In the genomic region with DNA sequence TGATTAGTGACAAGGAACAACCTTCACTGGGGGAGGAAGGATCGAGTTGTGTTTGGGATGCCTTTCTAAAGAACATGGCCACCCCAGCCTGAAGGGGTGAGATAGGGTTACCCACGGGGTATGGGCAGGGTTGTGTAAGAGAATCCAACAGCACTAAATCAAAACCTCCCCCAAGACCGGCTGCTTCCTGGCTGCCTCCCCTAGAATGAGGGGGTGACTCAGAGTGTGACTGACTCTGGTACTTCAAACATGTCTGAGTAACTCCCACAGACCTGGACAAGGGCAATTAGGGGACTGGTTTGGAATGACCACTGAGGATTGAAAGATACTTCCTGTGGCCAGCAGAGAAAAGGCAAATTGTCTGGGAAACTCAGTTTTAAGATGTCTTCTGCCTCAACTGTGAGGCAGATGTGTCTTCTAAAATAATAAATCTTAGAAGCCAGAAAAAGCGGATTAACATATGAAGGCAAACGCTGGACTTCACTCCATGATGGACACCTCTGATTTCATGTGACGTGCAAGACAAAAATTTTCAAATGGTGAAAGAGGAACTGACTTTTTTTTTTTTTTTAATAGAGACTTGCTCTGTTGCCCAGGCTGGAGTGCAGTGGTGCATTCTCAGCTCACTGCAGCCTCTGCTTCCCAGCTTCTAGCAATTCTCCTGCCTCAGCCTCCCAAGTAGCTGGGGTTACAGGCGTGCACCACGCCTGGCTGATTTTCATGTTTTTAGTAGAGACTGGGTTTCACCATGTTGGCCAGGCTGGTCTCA, we compare ENCODE assay signal across 10 cellular contexts. TPM values are rescaled to one million over a fixed set of nuclear protein-coding genes. Genes with fewer than 3 reads are reported as not detected.
DNase-seq lines count a peak whose midpoint lies in the region; ATAC-seq, FAIRE-seq and TF ChIP-seq lines count a peak whose summit lies in the region.
"Had no signal": no experiment of that assay in that cellular context is flagged by ENCODE, and none has a peak within 500 bp of the region (broad histone marks: within the 10 kb centered on the region; RNA-seq: fewer than 3 reads in every experiment).

No MANE protein-coding gene starts in this region.

- no peak for FAIRE-seq in K562 (lab: Jason Lieb, UNC)

- no peak overlapping the region for H3K9ac ChIP-seq in K562 (ENCODE audit: insufficient read depth in 1 of 2, low read depth in 2 of 2, low read length in 2 of 2)

- no peak overlapping the region for H3K4me2 ChIP-seq in K562 (ENCODE audit: insufficient read depth, low read length)

- BruUV-seq in K562 (replicated peaks; lab: Mats Ljungman, UMichigan), result no TSS peak

- TF ChIP-seq EP300 in K562 (IDR thresholded peaks at IDR 0.05; ENCODE audit: low read length), result no peak

- H3K36me3 ChIP-seq in K562 (ENCODE audit: control insufficient read depth, insufficient read depth, low read length) (no peaks in the 10 kb centered on the region), psoas muscle (ENCODE audit: insufficient read depth in 1 of 2, low read depth in 1 of 2) (no peaks in the 10 kb centered on the region)

- ATAC-seq in GM19438 (IDR thresholded peaks at IDR 0.05; ENCODE audit: low read depth, unreplicated experiment), result peak; percentile 69
- peak; percentile 50 for ATAC-seq in HG03460 (IDR thresholded peaks at IDR 0.05; ENCODE audit: unreplicated experiment)
- ATAC-seq in K562, result peak; percentile 28; the same call in 2 of the 3 replicates
- peak; percentile 68 to 99 (median 95) for ATAC-seq in psoas muscle

- TF ChIP-seq CTCF in K562 (IDR thresholded peaks at IDR 0.05 in 2 of 3, conservative IDR thresholded peaks at IDR 0.05 in 1 of 3; ENCODE audit: insufficient read depth in 2 of 3, low read depth in 1 of 3, low read length in 3 of 3) (no peak), psoas muscle (IDR thresholded peaks at IDR 0.05) (no peak)

- intact Hi-C loops in K562 (cut with micrococcal nuclease) (no loop called here), psoas muscle (cut with DNase I) (loop anchor here in 1 of 2 donors (10.0 kb wide), 1 partner anchor 193 kb away; no protein-coding TSS in a partner anchor)

- no peak for TF ChIP-seq POLR2A in K562 (conservative IDR thresholded peaks at IDR 0.05)

- H3K4me3 ChIP-seq in K562 (no peak overlapping the region), psoas muscle (no peak overlapping the region)

- DNase-seq in K562 (ENCODE audit: extremely low read depth in 1 of 4, low spot score in 3 of 4), result no peak
- DNase-seq in psoas muscle, result peak; percentile 34 to 58
- DNase-seq in cerebellum (ENCODE audit: low spot score), result no peak
- no peak for DNase-seq in ureter (ENCODE audit: low spot score)
- DNase-seq in NAMALWA (ENCODE audit: low spot score), result no peak
- no peak for DNase-seq in HPDE6-E6E7 (ENCODE audit: extremely low spot score)
- DNase-seq: NCI-H1048 had no signal

- H3K9me3 ChIP-seq in K562 (replicated peaks; ENCODE audit: control insufficient read depth, insufficient read depth, low read depth, low read length), result no peaks in the 10 kb centered on the region
- no peaks in the 10 kb centered on the region for H3K9me3 ChIP-seq in psoas muscle

- no peaks in the 10 kb centered on the region for H3K9me1 ChIP-seq in K562 (ENCODE audit: control insufficient read depth, insufficient read depth, low read length)

- in situ Hi-C loops in K562 (cut with MboI), result no loop called here

- no peaks in the 10 kb centered on the region for H4K20me1 ChIP-seq in K562 (replicated peaks; ENCODE audit: control insufficient read depth, insufficient read depth, low read length)

- H3K27ac ChIP-seq in K562 (ENCODE audit: extremely low read depth, low read depth, low read length) (no peak overlapping the region), psoas muscle (peak overlapping the region; percentile 51)
- H3K27ac ChIP-seq: VCaP had no signal

- H3K4me1 ChIP-seq in K562 (replicated peaks in 1 of 2; ENCODE audit: control insufficient read depth in 2 of 2, insufficient read depth in 2 of 2, low read length in 2 of 2) (no peaks in the 10 kb centered on the region), psoas muscle (peaks cover 9% of the 10 kb centered on the region)

- no peak for TF ChIP-seq RAD21 in K562 (CRISPR knock-in tag; conservative IDR thresholded peaks at IDR 0.05 in 1 of 2, IDR thresholded peaks at IDR 0.05 in 1 of 2)

- CTCF ChIA-PET in K562 (lab: Yijun Ruan, JAX; ENCODE audit: low intra/inter-chr PET ratio), result no interaction called here

- no peaks in the 10 kb centered on the region for H3K79me2 ChIP-seq in K562 (ENCODE audit: control insufficient read depth, insufficient read depth, low read length)

- POLR2A ChIA-PET in K562 (lab: Yijun Ruan, JAX), result no interaction called here

- H3K27me3 ChIP-seq in K562 (ENCODE audit: control insufficient read depth in 2 of 2, insufficient read depth in 2 of 2, low read length in 2 of 2) (peaks cover 14 to 30% of the 10 kb centered on the region in 2 experiments; a peak in 4 of 5 replicates), psoas muscle (ENCODE audit: insufficient read depth in 3 of 3, low read length in 2 of 3) (no peaks in the 10 kb centered on the region)

- 0% methylated on average over 8 of the region's 8 CpGs for WGBS in K562 (ENCODE audit: insufficient coverage, low coverage, missing lambda C conversion rate)
- WGBS in psoas muscle, 3 donors, result 49 to 57% (median 51%) methylated on average over 8 of the region's 8 CpGs

- no peak overlapping the region for H2AFZ ChIP-seq in K562 (ENCODE audit: low read depth, low read length)

TF ChIP-seq in K562, 482 proteins besides CTCF, POLR2A, EP300 and RAD21 (continues in another document):
- TF ChIP-seq SPI1 (IDR thresholded peaks at IDR 0.05; ENCODE audit: borderline replicate concordance, low read depth, low read length), result 0 out of 2 replicates have a peak, but pooled peaks have one; percentile 31
- TF ChIP-seq, protein P1, sequence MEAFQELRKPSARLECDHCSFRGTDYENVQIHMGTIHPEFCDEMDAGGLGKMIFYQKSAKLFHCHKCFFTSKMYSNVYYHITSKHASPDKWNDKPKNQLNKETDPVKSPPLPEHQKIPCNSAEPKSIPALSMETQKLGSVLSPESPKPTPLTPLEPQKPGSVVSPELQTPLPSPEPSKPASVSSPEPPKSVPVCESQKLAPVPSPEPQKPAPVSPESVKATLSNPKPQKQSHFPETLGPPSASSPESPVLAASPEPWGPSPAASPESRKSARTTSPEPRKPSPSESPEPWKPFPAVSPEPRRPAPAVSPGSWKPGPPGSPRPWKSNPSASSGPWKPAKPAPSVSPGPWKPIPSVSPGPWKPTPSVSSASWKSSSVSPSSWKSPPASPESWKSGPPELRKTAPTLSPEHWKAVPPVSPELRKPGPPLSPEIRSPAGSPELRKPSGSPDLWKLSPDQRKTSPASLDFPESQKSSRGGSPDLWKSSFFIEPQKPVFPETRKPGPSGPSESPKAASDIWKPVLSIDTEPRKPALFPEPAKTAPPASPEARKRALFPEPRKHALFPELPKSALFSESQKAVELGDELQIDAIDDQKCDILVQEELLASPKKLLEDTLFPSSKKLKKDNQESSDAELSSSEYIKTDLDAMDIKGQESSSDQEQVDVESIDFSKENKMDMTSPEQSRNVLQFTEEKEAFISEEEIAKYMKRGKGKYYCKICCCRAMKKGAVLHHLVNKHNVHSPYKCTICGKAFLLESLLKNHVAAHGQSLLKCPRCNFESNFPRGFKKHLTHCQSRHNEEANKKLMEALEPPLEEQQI (IDR thresholded peaks at IDR 0.05), result no peak

RNA-seq across cellular contexts. Expression of gene PTPN14, which starts 6.8 kb away (rescaled TPM):
- total RNA-seq in K562 (2011; cell fraction: chromatin; rRNA removed; ENCODE audit: low replicate concordance), result not detected in 2 replicates
- total RNA-seq in K562 (2011; cell fraction: nucleolus; rRNA removed), result not detected in 2 replicates
- total RNA-seq in K562 (2011; cell fraction: nucleoplasm; rRNA removed), result 0.08 TPM in 1 of 2 replicates, not detected in the other
- not detected in 2 replicates for total RNA-seq in K562 (2014; rRNA removed)
- total RNA-seq in K562 (2014; rRNA removed; fragmentation: Illumina TruSeq; extraction: Trizol), result not detected in 2 replicates
- not detected in 2 replicates for total RNA-seq in K562 (2015; rRNA removed; fragmentation: Illumina TruSeq; extraction: Trizol)
- total RNA-seq in K562 (2021), result 0.29 TPM in 2 replicates
- polyA plus RNA-seq in K562 (2011; rRNA removed), result 0.03 TPM in 1 of 2 replicates, not detected in the other
- polyA plus RNA-seq in K562 (2011; cell fraction: cytosol; rRNA removed), result under 0.01 and 0.03 TPM in 2 replicates
- 0.03 TPM in 1 of 2 replicates, not detected in the other for polyA plus RNA-seq in K562 (2011; cell fraction: nucleus; rRNA removed)
- polyA plus RNA-seq in K562 (2012), result 0.04 and 0.11 TPM in 2 replicates
- polyA plus RNA-seq in K562 (2014; fragmentation: Illumina TruSeq; extraction: Trizol), result not detected in 2 replicates
- polyA plus RNA-seq in K562 (2014; fragmentation: Nextera tagmentation; extraction: Ambion mirVana), result under 1 TPM in 1 of 2 experiments, not detected in 1; 0.01 TPM
- polyA plus RNA-seq in K562 (2014; rRNA removed), result 0.04 TPM in 1 of 2 replicates, not detected in the other
- polyA minus RNA-seq in K562 (2011; rRNA and poly(A)+ RNA removed), result under 0.01 and 0.03 TPM in 2 replicates
- not detected in 2 replicates for polyA minus RNA-seq in K562 (2011; cell fraction: cytosol; rRNA and poly(A)+ RNA removed)
- polyA minus RNA-seq in K562 (2011; cell fraction: nucleus; rRNA and poly(A)+ RNA removed), result not detected in 2 replicates
- total RNA-seq in psoas muscle, result 100 to 1,000 TPM in 1 of 4 donors, 10 to 100 TPM in 3; 50.8 to 106 (median 63.3) TPM
- polyA plus RNA-seq in psoas muscle, result 10 to 100 TPM in 1 of 3 donors, 1 to 10 TPM in 2; 7.2 to 27.9 (median 9.1) TPM
- total RNA-seq in cerebellum, result 6.0 TPM
- total RNA-seq in ureter, result 88.5 TPM

RNA-seq across cellular contexts. Expression of gene CENPF, which starts 44.8 kb away (rescaled TPM):
- 21.7 and 130 TPM in 2 replicates for total RNA-seq in K562 (2011; cell fraction: chromatin; rRNA removed; ENCODE audit: low replicate concordance)
- 11.8 and 20.9 TPM in 2 replicates for total RNA-seq in K562 (2011; cell fraction: nucleolus; rRNA removed)
- 40.8 and 50.3 TPM in 2 replicates for total RNA-seq in K562 (2011; cell fraction: nucleoplasm; rRNA removed)
- total RNA-seq in K562 (2014; rRNA removed), result 76.9 and 91.6 TPM in 2 replicates
- 180 and 214 TPM in 2 replicates for total RNA-seq in K562 (2014; rRNA removed; fragmentation: Illumina TruSeq; extraction: Trizol)
- total RNA-seq in K562 (2015; rRNA removed; fragmentation: Illumina TruSeq; extraction: Trizol), result 142 and 153 TPM in 2 replicates
- 98.2 and 102 TPM in 2 replicates for total RNA-seq in K562 (2021)
- polyA plus RNA-seq in K562 (2011; rRNA removed), result 46.4 and 64.5 TPM in 2 replicates
- 8.8 and 16.0 TPM in 2 replicates for polyA plus RNA-seq in K562 (2011; cell fraction: cytosol; rRNA removed)
- 52.2 and 53.8 TPM in 2 replicates for polyA plus RNA-seq in K562 (2011; cell fraction: nucleus; rRNA removed)
- 48.5 and 70.8 TPM in 2 replicates for polyA plus RNA-seq in K562 (2012)
- polyA plus RNA-seq in K562 (2014; fragmentation: Illumina TruSeq; extraction: Trizol), result 118 TPM in 2 replicates
- 10 to 100 TPM; 50.6 to 92.6 TPM for polyA plus RNA-seq in K562 (2014; fragmentation: Nextera tagmentation; extraction: Ambion mirVana)
- 54.1 and 98.3 TPM in 2 replicates for polyA plus RNA-seq in K562 (2014; rRNA removed)
- polyA minus RNA-seq in K562 (2011; rRNA and poly(A)+ RNA removed), result 99.3 and 119 TPM in 2 replicates
- 46.6 and 50.8 TPM in 2 replicates for polyA minus RNA-seq in K562 (2011; cell fraction: cytosol; rRNA and poly(A)+ RNA removed)
- polyA minus RNA-seq in K562 (2011; cell fraction: nucleus; rRNA and poly(A)+ RNA removed), result 35.7 and 70.4 TPM in 2 replicates
- total RNA-seq in psoas muscle, result 1 to 10 TPM in 1 of 4 donors, under 1 TPM in 3; 0.28 to 1.2 (median 0.43) TPM
- 1 to 10 TPM in 1 of 3 donors, under 1 TPM in 2; 0.04 to 1.2 (median 0.74) TPM for polyA plus RNA-seq in psoas muscle
- total RNA-seq in cerebellum, result 28.4 TPM
- 0.60 TPM for total RNA-seq in ureter

Comparison
In these comparisons a context has a peak if more than half of its experiments do, and no peak if none do; other contexts are left out.
1. ATAC-seq: peak in every context shown above with its lines; median percentile 95 in psoas muscle; 69 in GM19438; 50 in HG03460; 28 in K562.
2. DNase-seq: peak in psoas muscle (2 of 2); none in K562 (0 of 4), cerebellum (single experiment), ureter (single experiment), NAMALWA (single experiment) and HPDE6-E6E7 (single experiment).